Comparison of ENCODE assay signal across 19 cellular contexts in the genomic region with DNA sequence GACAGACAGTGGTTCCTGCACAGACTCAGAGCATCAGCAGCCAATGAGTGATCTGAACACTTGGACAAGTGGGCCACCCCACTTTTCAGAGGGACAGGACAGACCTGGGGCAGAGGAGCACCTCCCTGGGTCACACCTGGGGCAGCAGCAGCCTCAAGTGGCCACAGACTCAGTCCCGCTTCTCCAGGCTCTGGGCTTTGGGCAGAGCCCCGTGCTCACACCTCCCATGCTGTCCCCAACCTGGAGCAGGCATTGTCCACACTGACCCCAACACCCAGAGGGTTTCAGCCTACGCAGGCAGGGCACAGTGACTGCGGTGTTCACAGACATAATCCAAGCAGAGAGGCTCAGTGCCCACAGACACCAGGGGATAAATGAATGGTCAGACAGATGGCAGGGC.
A peak's percentile ranks its signal among the peaks of the same experiment; 100 is the strongest.
DNase-seq lines count a peak whose midpoint lies in the region; ATAC-seq and TF ChIP-seq lines count a peak whose summit lies in the region.
"Had no signal": no experiment of that assay in that cellular context is flagged by ENCODE, and none has a peak within 500 bp of the region (broad histone marks: within the 10 kb centered on the region; RNA-seq: fewer than 3 reads in every experiment).

No MANE protein-coding gene starts in this region.

- no peaks in the 10 kb centered on the region for H3K36me3 ChIP-seq in WERI-Rb-1
- no peaks in the 10 kb centered on the region for H3K36me3 ChIP-seq in osteoblast (ENCODE audit: insufficient read depth, low read length)
- H3K36me3 ChIP-seq in spleen, result no peaks in the 10 kb centered on the region
- H3K36me3 ChIP-seq: BLaER1 treated with 17β-estradiol and CSF1 and Interleukin-3, amounts not matched to agents 10 nM and 100 nM had no signal

- TF ChIP-seq CTCF in WERI-Rb-1 (IDR thresholded peaks at IDR 0.05; ENCODE audit: low read depth, low read length) (peak; percentile 11; the same call in 1 of the 2 replicates), glutamatergic neuron (IDR thresholded peaks at IDR 0.05; ENCODE audit: partially characterized antibody, unreplicated experiment) (no peak), osteoblast (IDR thresholded peaks at IDR 0.05; ENCODE audit: extremely low read depth, low read depth, low read length) (no peak), spleen (IDR thresholded peaks at IDR 0.05 in 8 of 11, conservative IDR thresholded peaks at IDR 0.05 in 3 of 11) (no peak)

- no peak for ATAC-seq in HG02970 (IDR thresholded peaks at IDR 0.05; ENCODE audit: low FRiP score, unreplicated experiment)

- H3K27ac Mint-ChIP-seq in glutamatergic neuron (ENCODE audit: unreplicated experiment), result peak overlapping the region; percentile 52
- H3K27ac Mint-ChIP-seq: B cell had no signal

- no peak overlapping the region for H3K4me3 Mint-ChIP-seq in glutamatergic neuron (ENCODE audit: unreplicated experiment)
- H3K4me3 Mint-ChIP-seq: B cell; CD8-positive, alpha-beta memory T cell had no signal

- peaks cover 23% of the 10 kb centered on the region for H3K9me3 Mint-ChIP-seq in glutamatergic neuron (ENCODE audit: unreplicated experiment)
- H3K9me3 Mint-ChIP-seq: CD8-positive, alpha-beta memory T cell had no signal

- no peaks in the 10 kb centered on the region for H3K79me2 ChIP-seq in osteoblast (ENCODE audit: insufficient read depth, low read length)

- H3K4me1 Mint-ChIP-seq in glutamatergic neuron (ENCODE audit: low read depth, unreplicated experiment), result peaks cover 30% of the 10 kb centered on the region
- H3K4me1 Mint-ChIP-seq: B cell; CD8-positive, alpha-beta memory T cell had no signal

- H3K4me3 ChIP-seq in WERI-Rb-1 (ENCODE audit: low read depth, low read length) (no peak overlapping the region), osteoblast (ENCODE audit: insufficient read depth, low read length) (no peak overlapping the region), spleen (no peak overlapping the region)
- H3K4me3 ChIP-seq: BLaER1 treated with 17β-estradiol and CSF1 and Interleukin-3, amounts not matched to agents 10 nM and 100 nM; GM23248 had no signal

- no peak overlapping the region for H2AFZ ChIP-seq in osteoblast (ENCODE audit: low read length)
- H2AFZ ChIP-seq: GM23248 had no signal

- H3K9me3 ChIP-seq in WERI-Rb-1 (ENCODE audit: severe bottlenecking) (no peaks in the 10 kb centered on the region), osteoblast (ENCODE audit: low read depth, low read length) (no peaks in the 10 kb centered on the region), spleen (no peaks in the 10 kb centered on the region)
- H3K9me3 ChIP-seq: BLaER1 treated with 17β-estradiol and CSF1 and Interleukin-3, amounts not matched to agents 10 nM and 100 nM had no signal

- intact Hi-C loops in spleen (cut with DNase I; ENCODE audit: low total_unique reads), result no loop called here

- peaks cover 23% of the 10 kb centered on the region for H3K27me3 Mint-ChIP-seq in glutamatergic neuron (ENCODE audit: unreplicated experiment)

- no peak overlapping the region for H3K4me2 ChIP-seq in osteoblast (ENCODE audit: insufficient read depth, low read length)
- H3K4me2 ChIP-seq: BLaER1 treated with 17β-estradiol and CSF1 and Interleukin-3, amounts not matched to agents 10 nM and 100 nM had no signal

- 73 to 98% (median 94%) methylated on average over 4 of the region's 4 CpGs for WGBS in spleen, 5 donors

- TF ChIP-seq POLR2A in spleen (IDR thresholded peaks at IDR 0.05), result no peak

- peaks cover 11% of the 10 kb centered on the region for H3K36me3 Mint-ChIP-seq in glutamatergic neuron (ENCODE audit: unreplicated experiment)
- H3K36me3 Mint-ChIP-seq: CD8-positive, alpha-beta memory T cell had no signal

- H3K27me3 ChIP-seq in WERI-Rb-1 (ENCODE audit: insufficient read depth, low read depth, severe bottlenecking), result no peaks in the 10 kb centered on the region
- H3K27me3 ChIP-seq in osteoblast (ENCODE audit: insufficient read depth, low read length), result no peaks in the 10 kb centered on the region
- H3K27me3 ChIP-seq in spleen (replicated peaks in 1 of 7), result peaks cover 0 to 66% (median 0%) of the 10 kb centered on the region in 7 donors
- H3K27me3 ChIP-seq: BLaER1 treated with 17β-estradiol and CSF1 and Interleukin-3, amounts not matched to agents 10 nM and 100 nM had no signal

- DNase-seq in WERI-Rb-1 (no peak), ecto neural progenitor cell (ENCODE audit: low spot score) (peak; percentile 50), glutamatergic neuron (no peak), osteoblast (ENCODE audit: insufficient read length, low spot score, missing footprints) (peak; percentile 57), spleen (no peak), SKM-1 (lab: John Stamatoyannopoulos, UW; ENCODE audit: unreplicated experiment) (no peak)
- DNase-seq: CD8-positive, alpha-beta memory T cell; COR-L47; DMS 273 treated with DMSO at 0.1 percent for 48 hours; DMS53; DND-41; EL; GM23248; HCEC 1CT; IMR-90 had no signal

- H3K27ac ChIP-seq in WERI-Rb-1 (no peak overlapping the region), osteoblast (ENCODE audit: low read depth, low read length) (no peak overlapping the region), spleen (no peak overlapping the region)
- H3K27ac ChIP-seq: BLaER1 treated with 17β-estradiol and CSF1 and Interleukin-3, amounts not matched to agents 10 nM and 100 nM; GM23248; HL-60 had no signal

- no peaks in the 10 kb centered on the region for H4K20me1 ChIP-seq in osteoblast (ENCODE audit: insufficient read depth, low read length)

- H3K4me1 ChIP-seq in osteoblast (ENCODE audit: insufficient read depth, low read length) (no peaks in the 10 kb centered on the region), spleen (no peaks in the 10 kb centered on the region)

Comparison
In these comparisons a context has a peak if more than half of its experiments do, and no peak if none do; other contexts are left out.
1. DNase-seq: peak in ecto neural progenitor cell (single experiment) and osteoblast (single experiment); none in WERI-Rb-1 (single experiment), glutamatergic neuron (single experiment), spleen (single experiment) and SKM-1 (single experiment).